Comparison of ENCODE assay signal across 26 cellular contexts in the genomic region with DNA sequence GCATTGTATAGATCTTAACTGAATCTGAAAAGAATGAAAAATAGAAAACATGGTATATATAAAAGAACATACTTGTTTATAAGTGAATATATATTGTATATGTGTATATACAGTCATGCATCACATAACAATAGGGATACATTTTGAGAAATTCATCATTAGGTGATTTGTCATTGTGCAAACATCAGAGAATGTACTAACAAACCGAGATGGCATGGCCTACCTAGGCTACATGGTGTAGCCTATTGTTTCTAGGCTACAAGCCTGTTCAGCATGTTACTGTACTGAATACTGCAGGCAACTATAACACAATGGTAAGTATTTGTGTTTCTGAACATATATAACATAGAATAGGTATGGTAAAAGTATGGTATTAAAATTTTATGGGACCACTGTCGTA.
"Had no signal": no experiment of that assay in that cellular context is flagged by ENCODE, and none has a peak within 500 bp of the region (broad histone marks: within the 10 kb centered on the region; RNA-seq: fewer than 3 reads in every experiment).

No MANE protein-coding gene starts in this region.

- H3K27me3 ChIP-seq: stomach, suprapubic skin, testis, thyroid gland, tibial artery, tibial nerve, transverse colon, upper lobe of left lung, upper lobe of right lung, uterus, vagina had no signal

- DNase-seq: stimulated activated CD4-positive, alpha-beta T cell treated with anti-CD3 and anti-CD28 coated beads, Interleukin-2, amount 100 ng/mL, for 48 hours; stimulated activated CD4-positive, alpha-beta T cell treated with anti-CD3 and anti-CD28 coated beads, Interleukin-4, amount 100 ng/mL, for 1 hour; stimulated activated CD4-positive, alpha-beta T cell treated with anti-CD3 and anti-CD28 coated beads, Interleukin-4, amount 100 ng/mL, for 24 hours; stimulated activated CD4-positive, alpha-beta T cell treated with anti-CD3 and anti-CD28 coated beads, Interleukin-4, amount 100 ng/mL, for 4 hours; stimulated activated CD8-positive, alpha-beta memory T cell treated with anti-CD3 and anti-CD28 coated beads, Interleukin-4, amount 100 ng/mL, for 48 hours; stimulated activated naive B cell treated with anti-CD40 and anti-IgM and Interleukin-4, amounts not matched to agents 10 μg/mL and 1 μg/mL and 100 μg/mL, for 72 hours; stimulated activated naive CD4-positive, alpha-beta T cell; stimulated activated naive CD4-positive, alpha-beta T cell treated with Interleukin-2 at 50 U/mL for 16 hours; stimulated activated naive CD8-positive, alpha-beta T cell treated with anti-CD3 and anti-CD28 coated beads, Interleukin-15, amount 100 ng/mL, for 72 hours; stimulated activated naive CD8-positive, alpha-beta T cell treated with anti-CD3 and anti-CD28 coated beads, Interleukin-15, Interleukin-2, amounts not matched to agents 100 U/mL and 50 U/mL, for 24 hours; stomach; testis; thyroid gland; tibial artery; transverse colon; trophoblast cell; upper lobe of left lung; upper lobe of right lung; uterus had no signal

- H3K4me3 ChIP-seq: stomach, suprapubic skin, testis, thoracic aorta, thyroid gland, tibial artery, tibial nerve, transverse colon, upper lobe of left lung, upper lobe of right lung, uterus, vagina had no signal

- FAIRE-seq: urothelium cell line had no signal

- H3K9me3 ChIP-seq: stomach, suprapubic skin, testis, thoracic aorta, thyroid gland, tibial artery, tibial nerve, transverse colon, upper lobe of left lung, upper lobe of right lung, uterus, vagina had no signal

- H3K27ac ChIP-seq: stomach, suprapubic skin, testis, thoracic aorta, thyroid gland, tibial artery, tibial nerve, transverse colon, upper lobe of left lung, upper lobe of right lung, uterus, vagina had no signal

- ATAC-seq: stimulated activated effector memory CD8-positive, alpha-beta T cell treated with anti-CD3 and anti-CD28 coated beads, Interleukin-12 subunit alpha, Interleukin-12 subunit beta, amount 100 ng/mL, for 72 hours; stimulated activated memory B cell treated with anti-CD40 and anti-IgM and Interleukin-4, amounts not matched to agents 10 μg/mL and 1 μg/mL and 100 μg/mL, for 72 hours; stimulated activated naive B cell treated with anti-CD40 and anti-IgM and Interleukin-4, amounts not matched to agents 10 μg/mL and 1 μg/mL and 100 μg/mL, for 72 hours; stimulated activated naive CD8-positive, alpha-beta T cell treated with anti-CD3 and anti-CD28 coated beads, Interleukin-15, amount 100 ng/mL, for 72 hours; stimulated activated naive CD8-positive, alpha-beta T cell treated with anti-CD3 and anti-CD28 coated beads, Interleukin-15, Interleukin-2, amounts not matched to agents 100 U/mL and 50 U/mL, for 24 hours; upper lobe of right lung had no signal

- H3K36me3 ChIP-seq: stomach, suprapubic skin, thoracic aorta, thyroid gland, tibial artery, tibial nerve, transverse colon, upper lobe of left lung, upper lobe of right lung, uterus, vagina had no signal

- H3K4me1 ChIP-seq: stomach, suprapubic skin, transverse colon, upper lobe of left lung, upper lobe of right lung, uterus, vagina had no signal
